In genomic region chr19:49453013-49453756, GRCh38 we compare ENCODE assay signal across 1 cellular context.
A peak's percentile ranks its signal among the peaks of the same experiment; 100 is the strongest.
TF ChIP-seq lines count a peak whose summit lies in the region.

TSS of gene ALDH16A1 (plus strand) at chr19:49453225. CDS start at chr19:49453332, 107 bp downstream.

TF ChIP-seq in K562, 482 proteins besides CTCF, POLR2A, EP300 and RAD21 (continued from another document and continues in another):
- TF ChIP-seq U2AF1 (optimal IDR thresholded peaks at IDR 0.05; ENCODE audit: low read depth, low read length): no peak
- peak; percentile 66 for TF ChIP-seq KDM5B (IDR thresholded peaks at IDR 0.05; ENCODE audit: insufficient replicate concordance, low read depth, low read length)
- TF ChIP-seq ZBTB5 (IDR thresholded peaks at IDR 0.05): no peak
- peak; percentile 92 for TF ChIP-seq SP1 (CRISPR knock-in tag; IDR thresholded peaks at IDR 0.05)
- TF ChIP-seq STAT6 (CRISPR knock-in tag; IDR thresholded peaks at IDR 0.05): no peak
- no peak for TF ChIP-seq ZNF444 (CRISPR knock-in tag; IDR thresholded peaks at IDR 0.05)
- TF ChIP-seq MAFG (tag; conservative IDR thresholded peaks at IDR 0.05): no peak
- TF ChIP-seq MAZ (CRISPR knock-in tag; conservative IDR thresholded peaks at IDR 0.05 in 1 of 2, IDR thresholded peaks at IDR 0.05 in 1 of 2): peak; percentile 34 to 69
- TF ChIP-seq DMBX1 (CRISPR knock-in tag; IDR thresholded peaks at IDR 0.05; ENCODE audit: borderline replicate concordance): no peak
- TF ChIP-seq STAT5B (CRISPR knock-in tag; IDR thresholded peaks at IDR 0.05): no peak
- TF ChIP-seq ZNF586 (CRISPR knock-in tag; conservative IDR thresholded peaks at IDR 0.05): no peak
- TF ChIP-seq PHB2 (IDR thresholded peaks at IDR 0.05; ENCODE audit: low read depth): no peak
- TF ChIP-seq CBFB (CRISPR knock-in tag; IDR thresholded peaks at IDR 0.05): no peak; the same call in 1 of the 2 replicates
- TF ChIP-seq RERE (CRISPR knock-in tag; IDR thresholded peaks at IDR 0.05; ENCODE audit: borderline replicate concordance): no peak
- peak; percentile 94 for TF ChIP-seq PML (IDR thresholded peaks at IDR 0.05; ENCODE audit: low read length)
- no peak for TF ChIP-seq DACH1 (IDR thresholded peaks at IDR 0.05; ENCODE audit: partially characterized antibody)
- no peak for TF ChIP-seq GTF3C2 (IDR thresholded peaks at IDR 0.05; ENCODE audit: borderline replicate concordance, extremely low read depth, insufficient read length)
- TF ChIP-seq ZMIZ1 (IDR thresholded peaks at IDR 0.05; ENCODE audit: low read depth in 2 of 2, low read length in 2 of 2): peak in 1 of 2 experiments; percentile 60; a peak in 1 of 4 replicates
- TF ChIP-seq ZNF347 (CRISPR knock-in tag; IDR thresholded peaks at IDR 0.05; ENCODE audit: low read depth): no peak
- TF ChIP-seq FOXJ3 (CRISPR knock-in tag; IDR thresholded peaks at IDR 0.05): no peak
- no peak for TF ChIP-seq E2F5 (CRISPR knock-in tag; IDR thresholded peaks at IDR 0.05)
- TF ChIP-seq MCM7 (IDR thresholded peaks at IDR 0.05): no peak
- TF ChIP-seq SUPT5H (IDR thresholded peaks at IDR 0.05): peak; percentile 99
- peak; percentile 71 for TF ChIP-seq NFYB (IDR thresholded peaks at IDR 0.05; ENCODE audit: extremely low read depth, insufficient read length)
- 0 out of 2 replicates have a peak, but pooled peaks have one; percentile 42 for TF ChIP-seq ZNF12 (CRISPR knock-in tag; IDR thresholded peaks at IDR 0.05)
- TF ChIP-seq ZNF764 (CRISPR knock-in tag; IDR thresholded peaks at IDR 0.05; ENCODE audit: low read depth): no peak
- TF ChIP-seq MLLT1 (IDR thresholded peaks at IDR 0.05): peak; percentile 41 to 81; a peak in 2 of 4 replicates
- no peak for TF ChIP-seq PREB (CRISPR knock-in tag; IDR thresholded peaks at IDR 0.05)
- no peak for TF ChIP-seq CSDE1 (IDR thresholded peaks at IDR 0.05)
- TF ChIP-seq KHSRP (IDR thresholded peaks at IDR 0.05): no peak
- TF ChIP-seq ZNF197 (CRISPR knock-in tag; IDR thresholded peaks at IDR 0.05; ENCODE audit: low read depth): no peak
- no peak for TF ChIP-seq ZNF79 (CRISPR knock-in tag; IDR thresholded peaks at IDR 0.05; ENCODE audit: low read depth)
- TF ChIP-seq ZNF217 (CRISPR knock-in tag; IDR thresholded peaks at IDR 0.05): no peak
